Comparison of ENCODE assay signal across 25 cellular contexts in genomic region chr17:8504460-8505207, GRCh38.
"Had no signal": no experiment of that assay in that cellular context is flagged by ENCODE, and none has a peak within 500 bp of the region (broad histone marks: within the 10 kb centered on the region; RNA-seq: fewer than 3 reads in every experiment).

No MANE protein-coding gene starts in this region.

- H3K27me3 ChIP-seq: gastrocnemius medialis, hepatocyte, neutrophil had no signal

- H3K4me1 ChIP-seq: gastrocnemius medialis had no signal

- H3K27ac Mint-ChIP-seq: activated CD4-positive, alpha-beta memory T cell treated with anti-CD3 and anti-CD28 coated beads, Interleukin-2, amount 10 ng/mL, durations not matched to agents 7 days and 5 days; activated CD4-positive, alpha-beta T cell treated with anti-CD3 and anti-CD28 coated beads, Interleukin-2, amount 10 ng/mL, durations not matched to agents 24 days and 14 days; activated T-helper 17 cell treated with anti-CD3 and anti-CD28 coated beads, Interleukin-2, amount 50 U/mL, for 72 hours; natural killer cell; T-helper 17 cell had no signal

- H3K27me3 Mint-ChIP-seq: activated CD4-positive, alpha-beta memory T cell treated with anti-CD3 and anti-CD28 coated beads, Interleukin-2, amount 10 ng/mL, durations not matched to agents 7 days and 5 days; activated CD4-positive, alpha-beta T cell treated with anti-CD3 and anti-CD28 coated beads, Interleukin-2, amount 10 ng/mL, durations not matched to agents 24 days and 14 days; activated T-helper 17 cell treated with anti-CD3 and anti-CD28 coated beads, Interleukin-2, amount 50 U/mL, for 72 hours had no signal

- H3K9me3 ChIP-seq: gastrocnemius medialis, neutrophil had no signal

- H3K4me2 ChIP-seq: hepatocyte had no signal

- H3K36me3 Mint-ChIP-seq: natural killer cell had no signal

- H3K9me3 Mint-ChIP-seq: activated CD4-positive, alpha-beta memory T cell treated with anti-CD3 and anti-CD28 coated beads, Interleukin-2, amount 10 ng/mL, durations not matched to agents 7 days and 5 days; activated CD4-positive, alpha-beta T cell treated with anti-CD3 and anti-CD28 coated beads, Interleukin-2, amount 10 ng/mL, durations not matched to agents 24 days and 14 days; activated T-cell treated with anti-CD3 and anti-CD28 coated beads, Interleukin-2, amount 50 U/mL, for 4 hours; activated T-helper 17 cell treated with anti-CD3 and anti-CD28 coated beads, Interleukin-2, amount 50 U/mL, for 72 hours; central memory CD8-positive, alpha-beta T cell; natural killer cell had no signal

- DNase-seq: activated CD4-positive, alpha-beta memory T cell treated with anti-CD3 and anti-CD28 coated beads, Interleukin-2, amount 10 ng/mL, durations not matched to agents 7 days and 5 days; activated CD4-positive, alpha-beta T cell treated with anti-CD3 and anti-CD28 coated beads, Interleukin-2, amount 10 ng/mL, durations not matched to agents 24 days and 14 days; activated CD4-positive, CD25-positive, alpha-beta regulatory T cell treated with anti-CD3 and anti-CD28 coated beads, Interleukin-2, amount 50 U/mL, for 72 hours; activated gamma-delta T cell treated with Interleukin-2 at 50 U/mL for 16 hours; activated naive CD4-positive, alpha-beta T cell treated with anti-CD3 and anti-CD28 coated beads, Interleukin-2, amount 50 U/mL, for 16 hours; activated T-cell treated with anti-CD3 and anti-CD28 coated beads, Interleukin-2, amount 50 U/mL, for 4 hours; amniotic stem cell; effector CD8-positive, alpha-beta T cell; erythroblast; gastrocnemius medialis; left cardiac atrium; midbrain; natural killer cell; stimulated activated CD4-positive, alpha-beta T cell treated with anti-CD3 and anti-CD28 coated beads, Interleukin-12 subunit alpha, Interleukin-12 subunit beta, amount 100 ng/mL, for 4 hours; stimulated activated CD4-positive, alpha-beta T cell treated with anti-CD3 and anti-CD28 coated beads, Interleukin-4, amount 100 ng/mL, for 1 hour; stimulated activated naive CD8-positive, alpha-beta T cell treated with anti-CD3 and anti-CD28 coated beads, Interleukin-15, Interleukin-2, amounts not matched to agents 100 U/mL and 50 U/mL, for 24 hours; T-helper 17 cell; T1000; WERI-Rb-1 had no signal

- H3K4me3 ChIP-seq: gastrocnemius medialis, hepatocyte, skin epidermis had no signal

- ATAC-seq: activated T-cell treated with anti-CD3 and anti-CD28 coated beads, Interleukin-2, amount 50 U/mL, for 4 hours; activated T-helper 17 cell treated with anti-CD3 and anti-CD28 coated beads, Interleukin-2, amount 50 U/mL, for 72 hours; gastrocnemius medialis; SK-N-SH treated with all-trans-retinoic acid at 6 μM for 48 hours; stimulated activated naive CD8-positive, alpha-beta T cell treated with anti-CD3 and anti-CD28 coated beads, Interleukin-15, Interleukin-2, amounts not matched to agents 100 U/mL and 50 U/mL, for 24 hours; T-helper 17 cell had no signal

- H3K4me1 Mint-ChIP-seq: activated CD4-positive, alpha-beta memory T cell treated with anti-CD3 and anti-CD28 coated beads, Interleukin-2, amount 10 ng/mL, durations not matched to agents 7 days and 5 days; activated CD4-positive, alpha-beta T cell treated with anti-CD3 and anti-CD28 coated beads, Interleukin-2, amount 10 ng/mL, durations not matched to agents 24 days and 14 days; central memory CD8-positive, alpha-beta T cell; natural killer cell had no signal

- H2AFZ ChIP-seq: hepatocyte had no signal

- H3K27ac ChIP-seq: gastrocnemius medialis, hepatocyte, neutrophil, WERI-Rb-1 had no signal

- H3K4me3 Mint-ChIP-seq: activated CD4-positive, alpha-beta memory T cell treated with anti-CD3 and anti-CD28 coated beads, Interleukin-2, amount 10 ng/mL, durations not matched to agents 7 days and 5 days; activated CD4-positive, alpha-beta T cell treated with anti-CD3 and anti-CD28 coated beads, Interleukin-2, amount 10 ng/mL, durations not matched to agents 24 days and 14 days; activated T-cell treated with anti-CD3 and anti-CD28 coated beads, Interleukin-2, amount 50 U/mL, for 4 hours; activated T-helper 17 cell treated with anti-CD3 and anti-CD28 coated beads, Interleukin-2, amount 50 U/mL, for 72 hours; central memory CD8-positive, alpha-beta T cell; natural killer cell; T-helper 17 cell had no signal

- H3K36me3 ChIP-seq: neutrophil had no signal

- H3K79me2 ChIP-seq: hepatocyte had no signal
